In genomic region chr17:27535975-27536374, GRCh38 we compare ENCODE assay signal across 18 cellular contexts.
A peak's percentile ranks its signal among the peaks of the same experiment; 100 is the strongest.
DNase-seq lines count a peak whose midpoint lies in the region; ATAC-seq and TF ChIP-seq lines count a peak whose summit lies in the region.
"Had no signal": no experiment of that assay in that cellular context is flagged by ENCODE, and none has a peak within 500 bp of the region (broad histone marks: within the 10 kb centered on the region; RNA-seq: fewer than 3 reads in every experiment).

No MANE protein-coding gene starts in this region.

- H3K27me3 Mint-ChIP-seq in Caco-2 (ENCODE audit: insufficient read depth, unreplicated experiment) (no peaks in the 10 kb centered on the region), progenitor cell of endocrine pancreas (no peaks in the 10 kb centered on the region)
- H3K27me3 Mint-ChIP-seq in activated naive CD8-positive, alpha-beta T cell treated with anti-CD3 and anti-CD28 coated beads for 36 hours, result no peaks in the 10 kb centered on the region
- no peaks in the 10 kb centered on the region for H3K27me3 Mint-ChIP-seq in activated CD4-positive, alpha-beta T cell treated with anti-CD3 and anti-CD28 coated beads for 36 hours
- H3K27me3 Mint-ChIP-seq: activated CD4-positive, alpha-beta T cell treated with anti-CD3 and anti-CD28 coated beads, Interleukin-2, amount 10 ng/mL, durations not matched to agents 7 days and 5 days; naive thymus-derived CD4-positive, alpha-beta T cell had no signal

- H3K27ac ChIP-seq in layer of hippocampus (ENCODE audit: low read depth, low read length), result peak overlapping the region; percentile 8

- intact Hi-C loops in Caco-2 (cut with micrococcal nuclease; ENCODE audit: unreplicated experiment), result loop anchor here (1.0 to 5.0 kb wide), 5 partner anchors 9 to 79 kb away; partner anchors contain the start of gene KSR1
- intact Hi-C loops in cardiac septum (cut with DNase I), result loop anchor here (5.0 kb wide), 1 partner anchor 39 kb away; no protein-coding TSS in a partner anchor
- intact Hi-C loops in activated CD4-positive, alpha-beta T cell treated with anti-CD3 and anti-CD28 coated beads for 36 hours (cut with DNase I, micrococcal nuclease), result no loop called here

- no peaks in the 10 kb centered on the region for H3K9me3 ChIP-seq in Caco-2
- no peaks in the 10 kb centered on the region for H3K9me3 ChIP-seq in HAP-1

- H3K36me3 ChIP-seq in Caco-2 (ENCODE audit: control insufficient read depth, insufficient read depth, low read length) (no peaks in the 10 kb centered on the region), HAP-1 (replicated peaks) (no peaks in the 10 kb centered on the region)

- H3K27me3 ChIP-seq in Caco-2 (replicated peaks; ENCODE audit: control insufficient read depth, insufficient read depth, low read length) (no peaks in the 10 kb centered on the region), layer of hippocampus (ENCODE audit: control insufficient read depth, insufficient read depth, low read length) (no peaks in the 10 kb centered on the region), HAP-1 (ENCODE audit: low read depth) (no peaks in the 10 kb centered on the region)

- peaks cover 26% of the 10 kb centered on the region for H3K36me3 Mint-ChIP-seq in Caco-2 (ENCODE audit: insufficient read depth, unreplicated experiment)
- H3K36me3 Mint-ChIP-seq in activated naive CD8-positive, alpha-beta T cell treated with anti-CD3 and anti-CD28 coated beads for 36 hours, result peaks cover 8% of the 10 kb centered on the region
- H3K36me3 Mint-ChIP-seq in progenitor cell of endocrine pancreas (ENCODE audit: insufficient read depth), result no peaks in the 10 kb centered on the region
- peaks cover 2% of the 10 kb centered on the region for H3K36me3 Mint-ChIP-seq in activated CD4-positive, alpha-beta T cell treated with anti-CD3 and anti-CD28 coated beads for 36 hours (ENCODE audit: low read depth)
- H3K36me3 Mint-ChIP-seq: naive thymus-derived CD4-positive, alpha-beta T cell had no signal

- no peak for ATAC-seq in activated CD4-positive, alpha-beta T cell treated with anti-CD3 and anti-CD28 coated beads for 36 hours
- ATAC-seq: activated T-cell treated with anti-CD3 and anti-CD28 coated beads, Interleukin-2, amount 50 U/mL, for 4 hours; naive thymus-derived CD4-positive, alpha-beta T cell; sciatic nerve had no signal

- H3K27ac Mint-ChIP-seq in Caco-2 (ENCODE audit: unreplicated experiment) (peak overlapping the region; percentile 90), progenitor cell of endocrine pancreas (peak overlapping the region; percentile 2)
- peak overlapping the region; percentile 9 for H3K27ac Mint-ChIP-seq in activated naive CD8-positive, alpha-beta T cell treated with anti-CD3 and anti-CD28 coated beads for 36 hours
- H3K27ac Mint-ChIP-seq in activated CD4-positive, alpha-beta T cell treated with anti-CD3 and anti-CD28 coated beads for 36 hours, result no peak overlapping the region
- H3K27ac Mint-ChIP-seq: activated CD4-positive, alpha-beta T cell treated with anti-CD3 and anti-CD28 coated beads, Interleukin-2, amount 10 ng/mL, durations not matched to agents 7 days and 5 days; T-helper 2 cell treated with Interferon-gamma antibody and Interleukin-4, amounts not matched to agents 5 μg/mL and 100 μg/mL, for 36 hours had no signal

- H3K4me3 Mint-ChIP-seq in Caco-2 (ENCODE audit: unreplicated experiment) (peak overlapping the region; percentile 55), progenitor cell of endocrine pancreas (ENCODE audit: low read depth) (no peak overlapping the region)
- H3K4me3 Mint-ChIP-seq in activated naive CD8-positive, alpha-beta T cell treated with anti-CD3 and anti-CD28 coated beads for 36 hours, result no peak overlapping the region
- no peak overlapping the region for H3K4me3 Mint-ChIP-seq in activated CD4-positive, alpha-beta T cell treated with anti-CD3 and anti-CD28 coated beads for 36 hours
- H3K4me3 Mint-ChIP-seq: activated CD4-positive, alpha-beta T cell treated with anti-CD3 and anti-CD28 coated beads, Interleukin-2, amount 10 ng/mL, durations not matched to agents 7 days and 5 days; activated T-cell treated with anti-CD3 and anti-CD28 coated beads, Interleukin-2, amount 50 U/mL, for 4 hours; naive thymus-derived CD4-positive, alpha-beta T cell; T-helper 2 cell treated with Interferon-gamma antibody and Interleukin-4, amounts not matched to agents 5 μg/mL and 100 μg/mL, for 36 hours had no signal

- in situ Hi-C loops in HAP-1 (cut with MboI; ENCODE audit: low sequenced_read_pairs), result no loop called here

- TF ChIP-seq CTCF in Caco-2 (IDR thresholded peaks at IDR 0.05; ENCODE audit: insufficient read depth in 1 of 2, low read depth in 1 of 2, low read length in 1 of 2, severe bottlenecking in 1 of 2, unreplicated experiment in 1 of 2) (no peak), progenitor cell of endocrine pancreas (IDR thresholded peaks at IDR 0.05; ENCODE audit: unreplicated experiment) (no peak)

- CTCF ChIA-PET in Caco-2 (lab: Charles Lee), result interaction anchor here (0.9 to 4.0 kb wide), 17 partner anchors 10 to 299 kb away, joined by 3 to 24 read pairs (median 5); partner anchors contain the start of gene KSR1
- CTCF ChIA-PET in activated CD4-positive, alpha-beta T cell treated with anti-CD3 and anti-CD28 coated beads for 36 hours (lab: Charles Lee), result interaction anchor here (0.6 kb wide), 1 partner anchor 20 kb away, joined by 3 read pairs; no protein-coding TSS in a partner anchor

- H3K9me3 Mint-ChIP-seq in Caco-2 (ENCODE audit: unreplicated experiment), result no peaks in the 10 kb centered on the region
- H3K9me3 Mint-ChIP-seq in activated naive CD8-positive, alpha-beta T cell treated with anti-CD3 and anti-CD28 coated beads for 36 hours, result no peaks in the 10 kb centered on the region
- H3K9me3 Mint-ChIP-seq in progenitor cell of endocrine pancreas (ENCODE audit: low read depth), result no peaks in the 10 kb centered on the region
- H3K9me3 Mint-ChIP-seq in activated CD4-positive, alpha-beta T cell treated with anti-CD3 and anti-CD28 coated beads for 36 hours (ENCODE audit: low read depth), result no peaks in the 10 kb centered on the region
- H3K9me3 Mint-ChIP-seq: activated CD4-positive, alpha-beta T cell treated with anti-CD3 and anti-CD28 coated beads, Interleukin-2, amount 10 ng/mL, durations not matched to agents 7 days and 5 days; activated T-cell treated with anti-CD3 and anti-CD28 coated beads, Interleukin-2, amount 50 U/mL, for 4 hours; naive thymus-derived CD4-positive, alpha-beta T cell; T-helper 2 cell treated with Interferon-gamma antibody and Interleukin-4, amounts not matched to agents 5 μg/mL and 100 μg/mL, for 36 hours had no signal

- BruUV-seq in Caco-2 (replicated peaks; lab: Mats Ljungman, UMichigan), result no TSS peak

- POLR2A ChIA-PET in Caco-2 (lab: Charles Lee), result interaction anchor here (0.6 to 1.1 kb wide), 4 partner anchors 28 to 80 kb away, joined by 3 to 8 read pairs (median 5); partner anchors contain the start of gene KSR1
- POLR2A ChIA-PET in activated CD4-positive, alpha-beta T cell treated with anti-CD3 and anti-CD28 coated beads for 36 hours (lab: Charles Lee), result no interaction called here

- H3K4me3 ChIP-seq in Caco-2 (ENCODE audit: low read depth, low read length) (no peak overlapping the region), HAP-1 (no peak overlapping the region)

- DNase-seq in Caco-2 (no peak), progenitor cell of endocrine pancreas (ENCODE audit: low spot score, unreplicated experiment) (no peak), cardiac septum (ENCODE audit: low spot score) (no peak), SK-N-DZ (ENCODE audit: low spot score) (no peak), HAP-1 (ENCODE audit: low spot score in 2 of 2) (no peak)
- no peak for DNase-seq in activated naive CD8-positive, alpha-beta T cell treated with anti-CD3 and anti-CD28 coated beads for 36 hours
- no peak for DNase-seq in activated CD4-positive, alpha-beta T cell treated with anti-CD3 and anti-CD28 coated beads for 36 hours
- DNase-seq: activated CD4-positive, alpha-beta T cell treated with anti-CD3 and anti-CD28 coated beads, Interleukin-2, amount 10 ng/mL, durations not matched to agents 7 days and 5 days; activated T-cell treated with anti-CD3 and anti-CD28 coated beads, Interleukin-2, amount 50 U/mL, for 4 hours; Calu3; effector CD8-positive, alpha-beta T cell; foreskin melanocyte; naive thymus-derived CD4-positive, alpha-beta T cell; NCI-H1930; NCI-H748 treated with DMSO at 0.1 percent for 48 hours had no signal

- peaks cover 62% of the 10 kb centered on the region for H3K4me1 ChIP-seq in Caco-2
- H3K4me1 ChIP-seq in HAP-1, result no peaks in the 10 kb centered on the region

- peaks cover 72% of the 10 kb centered on the region for H3K4me1 Mint-ChIP-seq in Caco-2 (ENCODE audit: low read depth, unreplicated experiment)
- peaks cover 42% of the 10 kb centered on the region for H3K4me1 Mint-ChIP-seq in activated naive CD8-positive, alpha-beta T cell treated with anti-CD3 and anti-CD28 coated beads for 36 hours
- peaks cover 41% of the 10 kb centered on the region for H3K4me1 Mint-ChIP-seq in progenitor cell of endocrine pancreas (ENCODE audit: low read depth)
- peaks cover 45% of the 10 kb centered on the region for H3K4me1 Mint-ChIP-seq in activated CD4-positive, alpha-beta T cell treated with anti-CD3 and anti-CD28 coated beads for 36 hours

Comparison
In these comparisons a context has a peak if more than half of its experiments do, and no peak if none do; other contexts are left out.
1. intact Hi-C loops: an anchor here in Caco-2 (1.0 to 5.0 kb wide) and cardiac septum (5.0 kb wide); none called in activated CD4-positive, alpha-beta T cell treated with anti-CD3 and anti-CD28 coated beads for 36 hours.